ENCODE assay signal across 1 cellular context in the genomic region with DNA sequence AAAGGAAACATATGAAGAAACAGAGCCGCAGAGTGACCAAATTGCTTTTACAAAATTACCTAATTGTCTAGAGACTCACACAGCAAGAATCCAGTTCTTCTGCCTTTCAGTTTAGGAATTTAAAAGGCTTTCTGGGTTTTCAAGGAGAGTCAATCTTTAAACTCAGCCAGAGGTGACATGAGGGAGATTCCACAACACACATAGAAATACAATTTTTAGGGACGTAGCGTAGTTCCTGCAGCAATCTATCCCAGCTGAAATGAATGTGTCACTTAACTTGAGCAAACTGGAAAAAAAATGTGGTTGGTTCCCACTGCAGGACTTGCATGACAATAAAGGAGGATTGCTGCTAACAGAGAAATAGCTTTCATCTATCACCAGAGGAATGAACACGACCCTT.
TF ChIP-seq lines count a peak whose summit lies in the region.

No MANE protein-coding gene starts in this region.

TF ChIP-seq in GM23338, 12 proteins besides CTCF, POLR2A, EP300 and RAD21 (continued from another document):
- TF ChIP-seq, protein P1, sequence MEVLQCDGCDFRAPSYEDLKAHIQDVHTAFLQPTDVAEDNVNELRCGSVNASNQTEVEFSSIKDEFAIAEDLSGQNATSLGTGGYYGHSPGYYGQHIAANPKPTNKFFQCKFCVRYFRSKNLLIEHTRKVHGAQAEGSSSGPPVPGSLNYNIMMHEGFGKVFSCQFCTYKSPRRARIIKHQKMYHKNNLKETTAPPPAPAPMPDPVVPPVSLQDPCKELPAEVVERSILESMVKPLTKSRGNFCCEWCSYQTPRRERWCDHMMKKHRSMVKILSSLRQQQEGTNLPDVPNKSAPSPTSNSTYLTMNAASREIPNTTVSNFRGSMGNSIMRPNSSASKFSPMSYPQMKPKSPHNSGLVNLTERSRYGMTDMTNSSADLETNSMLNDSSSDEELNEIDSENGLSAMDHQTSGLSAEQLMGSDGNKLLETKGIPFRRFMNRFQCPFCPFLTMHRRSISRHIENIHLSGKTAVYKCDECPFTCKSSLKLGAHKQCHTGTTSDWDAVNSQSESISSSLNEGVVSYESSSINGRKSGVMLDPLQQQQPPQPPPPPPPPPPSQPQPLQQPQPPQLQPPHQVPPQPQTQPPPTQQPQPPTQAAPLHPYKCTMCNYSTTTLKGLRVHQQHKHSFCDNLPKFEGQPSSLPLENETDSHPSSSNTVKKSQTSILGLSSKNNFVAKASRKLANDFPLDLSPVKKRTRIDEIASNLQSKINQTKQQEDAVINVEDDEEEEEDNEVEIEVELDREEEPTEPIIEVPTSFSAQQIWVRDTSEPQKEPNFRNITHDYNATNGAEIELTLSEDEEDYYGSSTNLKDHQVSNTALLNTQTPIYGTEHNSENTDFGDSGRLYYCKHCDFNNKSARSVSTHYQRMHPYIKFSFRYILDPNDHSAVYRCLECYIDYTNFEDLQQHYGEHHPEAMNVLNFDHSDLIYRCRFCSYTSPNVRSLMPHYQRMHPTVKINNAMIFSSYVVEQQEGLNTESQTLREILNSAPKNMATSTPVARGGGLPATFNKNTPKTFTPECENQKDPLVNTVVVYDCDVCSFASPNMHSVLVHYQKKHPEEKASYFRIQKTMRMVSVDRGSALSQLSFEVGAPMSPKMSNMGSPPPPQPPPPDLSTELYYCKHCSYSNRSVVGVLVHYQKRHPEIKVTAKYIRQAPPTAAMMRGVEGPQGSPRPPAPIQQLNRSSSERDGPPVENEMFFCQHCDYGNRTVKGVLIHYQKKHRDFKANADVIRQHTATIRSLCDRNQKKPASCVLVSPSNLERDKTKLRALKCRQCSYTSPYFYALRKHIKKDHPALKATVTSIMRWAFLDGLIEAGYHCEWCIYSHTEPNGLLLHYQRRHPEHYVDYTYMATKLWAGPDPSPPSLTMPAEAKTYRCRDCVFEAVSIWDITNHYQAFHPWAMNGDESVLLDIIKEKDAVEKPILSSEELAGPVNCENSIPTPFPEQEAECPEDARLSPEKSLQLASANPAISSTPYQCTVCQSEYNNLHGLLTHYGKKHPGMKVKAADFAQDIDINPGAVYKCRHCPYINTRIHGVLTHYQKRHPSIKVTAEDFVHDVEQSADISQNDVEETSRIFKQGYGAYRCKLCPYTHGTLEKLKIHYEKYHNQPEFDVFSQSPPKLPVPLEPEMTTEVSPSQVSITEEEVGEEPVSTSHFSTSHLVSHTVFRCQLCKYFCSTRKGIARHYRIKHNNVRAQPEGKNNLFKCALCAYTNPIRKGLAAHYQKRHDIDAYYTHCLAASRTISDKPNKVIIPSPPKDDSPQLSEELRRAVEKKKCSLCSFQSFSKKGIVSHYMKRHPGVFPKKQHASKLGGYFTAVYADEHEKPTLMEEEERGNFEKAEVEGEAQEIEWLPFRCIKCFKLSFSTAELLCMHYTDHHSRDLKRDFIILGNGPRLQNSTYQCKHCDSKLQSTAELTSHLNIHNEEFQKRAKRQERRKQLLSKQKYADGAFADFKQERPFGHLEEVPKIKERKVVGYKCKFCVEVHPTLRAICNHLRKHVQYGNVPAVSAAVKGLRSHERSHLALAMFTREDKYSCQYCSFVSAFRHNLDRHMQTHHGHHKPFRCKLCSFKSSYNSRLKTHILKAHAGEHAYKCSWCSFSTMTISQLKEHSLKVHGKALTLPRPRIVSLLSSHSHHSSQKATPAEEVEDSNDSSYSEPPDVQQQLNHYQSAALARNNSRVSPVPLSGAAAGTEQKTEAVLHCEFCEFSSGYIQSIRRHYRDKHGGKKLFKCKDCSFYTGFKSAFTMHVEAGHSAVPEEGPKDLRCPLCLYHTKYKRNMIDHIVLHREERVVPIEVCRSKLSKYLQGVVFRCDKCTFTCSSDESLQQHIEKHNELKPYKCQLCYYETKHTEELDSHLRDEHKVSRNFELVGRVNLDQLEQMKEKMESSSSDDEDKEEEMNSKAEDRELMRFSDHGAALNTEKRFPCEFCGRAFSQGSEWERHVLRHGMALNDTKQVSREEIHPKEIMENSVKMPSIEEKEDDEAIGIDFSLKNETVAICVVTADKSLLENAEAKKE (CRISPR knock-in tag; IDR thresholded peaks at IDR 0.05) = no peak
- TF ChIP-seq JUNB (IDR thresholded peaks at IDR 0.05; ENCODE audit: unreplicated experiment) (no peak), POLR2AphosphoS5 (IDR thresholded peaks at IDR 0.05; ENCODE audit: low read depth) (no peak), ZNF331 (CRISPR knock-in tag; IDR thresholded peaks at IDR 0.05; ENCODE audit: low read depth) (no peak), EZH2 (IDR thresholded peaks at IDR 0.05; ENCODE audit: low read depth, unreplicated experiment) (no peak)
- TF ChIP-seq, protein P2, sequence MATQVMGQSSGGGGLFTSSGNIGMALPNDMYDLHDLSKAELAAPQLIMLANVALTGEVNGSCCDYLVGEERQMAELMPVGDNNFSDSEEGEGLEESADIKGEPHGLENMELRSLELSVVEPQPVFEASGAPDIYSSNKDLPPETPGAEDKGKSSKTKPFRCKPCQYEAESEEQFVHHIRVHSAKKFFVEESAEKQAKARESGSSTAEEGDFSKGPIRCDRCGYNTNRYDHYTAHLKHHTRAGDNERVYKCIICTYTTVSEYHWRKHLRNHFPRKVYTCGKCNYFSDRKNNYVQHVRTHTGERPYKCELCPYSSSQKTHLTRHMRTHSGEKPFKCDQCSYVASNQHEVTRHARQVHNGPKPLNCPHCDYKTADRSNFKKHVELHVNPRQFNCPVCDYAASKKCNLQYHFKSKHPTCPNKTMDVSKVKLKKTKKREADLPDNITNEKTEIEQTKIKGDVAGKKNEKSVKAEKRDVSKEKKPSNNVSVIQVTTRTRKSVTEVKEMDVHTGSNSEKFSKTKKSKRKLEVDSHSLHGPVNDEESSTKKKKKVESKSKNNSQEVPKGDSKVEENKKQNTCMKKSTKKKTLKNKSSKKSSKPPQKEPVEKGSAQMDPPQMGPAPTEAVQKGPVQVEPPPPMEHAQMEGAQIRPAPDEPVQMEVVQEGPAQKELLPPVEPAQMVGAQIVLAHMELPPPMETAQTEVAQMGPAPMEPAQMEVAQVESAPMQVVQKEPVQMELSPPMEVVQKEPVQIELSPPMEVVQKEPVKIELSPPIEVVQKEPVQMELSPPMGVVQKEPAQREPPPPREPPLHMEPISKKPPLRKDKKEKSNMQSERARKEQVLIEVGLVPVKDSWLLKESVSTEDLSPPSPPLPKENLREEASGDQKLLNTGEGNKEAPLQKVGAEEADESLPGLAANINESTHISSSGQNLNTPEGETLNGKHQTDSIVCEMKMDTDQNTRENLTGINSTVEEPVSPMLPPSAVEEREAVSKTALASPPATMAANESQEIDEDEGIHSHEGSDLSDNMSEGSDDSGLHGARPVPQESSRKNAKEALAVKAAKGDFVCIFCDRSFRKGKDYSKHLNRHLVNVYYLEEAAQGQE (IDR thresholded peaks at IDR 0.05; ENCODE audit: unreplicated experiment) = no peak
